In genomic region chr3:30607032-30607833, GRCh38 we compare ENCODE assay signal across 7 cellular contexts. TPM values are rescaled to one million over a fixed set of nuclear protein-coding genes. Genes with fewer than 3 reads are reported as not detected.
DNase-seq lines count a peak whose midpoint lies in the region; ATAC-seq, FAIRE-seq and TF ChIP-seq lines count a peak whose summit lies in the region.

No MANE protein-coding gene starts in this region.

- H3K9ac ChIP-seq in PC-3 (ENCODE audit: low read length), result peak overlapping the region; percentile 98

- H3K27ac ChIP-seq in PC-3 (ENCODE audit: low read length), result peak overlapping the region; percentile 88

- peak; percentile 58 for DNase-seq in PC-3
- peak; percentile 60 for DNase-seq in activated T-helper 2 cell treated with anti-CD3 and anti-CD28 coated beads, Interferon-gamma antibody, Interleukin-2, Interleukin-4, amounts not matched to agents 10 μg/mL and 5 μg/mL and 100 μg/mL, durations not matched to agents 14 hours and 24 hours and 36 hours (ENCODE audit: low spot score)
- peak; percentile 22 to 30 for DNase-seq in frontal cortex (ENCODE audit: low spot score in 2 of 2)
- DNase-seq in osteocyte (ENCODE audit: extremely low spot score, unreplicated experiment), result no peak
- peak; percentile 82 for DNase-seq in ureter (ENCODE audit: low spot score)

- H3K9me3 Mint-ChIP-seq in activated T-helper 2 cell treated with anti-CD3 and anti-CD28 coated beads, Interferon-gamma antibody, Interleukin-2, Interleukin-4, amounts not matched to agents 10 μg/mL and 5 μg/mL and 100 μg/mL, durations not matched to agents 14 hours and 24 hours and 36 hours, result no peaks in the 10 kb centered on the region
- no peaks in the 10 kb centered on the region for H3K9me3 Mint-ChIP-seq in osteocyte (ENCODE audit: unreplicated experiment)

- no peaks in the 10 kb centered on the region for H3K36me3 ChIP-seq in PC-3 (ENCODE audit: low read depth, low read length)

- peak overlapping the region; percentile 87 for H3K4me2 ChIP-seq in PC-3 (ENCODE audit: low read length)

- no TSS peak for BruUV-seq in PC-3 (replicated peaks; lab: Mats Ljungman, UMichigan)

- no peaks in the 10 kb centered on the region for H3K9me3 ChIP-seq in PC-3 (ENCODE audit: low read length)

- peaks cover 67% of the 10 kb centered on the region for H3K4me1 Mint-ChIP-seq in activated T-helper 2 cell treated with anti-CD3 and anti-CD28 coated beads, Interferon-gamma antibody, Interleukin-2, Interleukin-4, amounts not matched to agents 10 μg/mL and 5 μg/mL and 100 μg/mL, durations not matched to agents 14 hours and 24 hours and 36 hours (ENCODE audit: low read depth)
- peaks cover 50% of the 10 kb centered on the region for H3K4me1 Mint-ChIP-seq in osteocyte (ENCODE audit: unreplicated experiment)

- no peak for TF ChIP-seq CTCF in PC-3 (conservative IDR thresholded peaks at IDR 0.05; ENCODE audit: low read depth, low read length)
- no peak for TF ChIP-seq CTCF in osteocyte (IDR thresholded peaks at IDR 0.05)

- intact Hi-C loops in PC-3 (cut with micrococcal nuclease), result loop anchor here (2.0 to 5.0 kb wide), 9 partner anchors 28 to 495 kb away; no protein-coding TSS in a partner anchor
- intact Hi-C loops in activated T-helper 2 cell treated with anti-CD3 and anti-CD28 coated beads, Interferon-gamma antibody, Interleukin-2, Interleukin-4, amounts not matched to agents 10 μg/mL and 5 μg/mL and 100 μg/mL, durations not matched to agents 14 hours and 24 hours and 36 hours (cut with micrococcal nuclease), result loop anchor here (2.0 to 10.0 kb wide), 5 partner anchors 14 to 492 kb away; no protein-coding TSS in a partner anchor

- H3K4me3 ChIP-seq in PC-3 (ENCODE audit: low read length), result peak overlapping the region; percentile 94

- no peaks in the 10 kb centered on the region for H3K27me3 Mint-ChIP-seq in activated T-helper 2 cell treated with anti-CD3 and anti-CD28 coated beads, Interferon-gamma antibody, Interleukin-2, Interleukin-4, amounts not matched to agents 10 μg/mL and 5 μg/mL and 100 μg/mL, durations not matched to agents 14 hours and 24 hours and 36 hours (ENCODE audit: low read depth)
- no peaks in the 10 kb centered on the region for H3K27me3 Mint-ChIP-seq in osteocyte (ENCODE audit: unreplicated experiment)

- CTCF ChIA-PET in PC-3 (lab: Charles Lee), result interaction anchor here (1.4 kb wide), 1 partner anchor 86 kb away, joined by 7 read pairs; no protein-coding TSS in a partner anchor

- POLR2A ChIA-PET in PC-3 (lab: Charles Lee; ENCODE audit: unreplicated experiment), result interaction anchor here (0.6 to 1.9 kb wide), 5 partner anchors 26 to 291 kb away, joined by 3 to 7 read pairs (median 4); no protein-coding TSS in a partner anchor

- peak overlapping the region; percentile 94 for H3K4me3 Mint-ChIP-seq in activated T-helper 2 cell treated with anti-CD3 and anti-CD28 coated beads, Interferon-gamma antibody, Interleukin-2, Interleukin-4, amounts not matched to agents 10 μg/mL and 5 μg/mL and 100 μg/mL, durations not matched to agents 14 hours and 24 hours and 36 hours (ENCODE audit: low read depth)
- H3K4me3 Mint-ChIP-seq in osteocyte (ENCODE audit: unreplicated experiment), result peak overlapping the region; percentile 92

- H2AFZ ChIP-seq in PC-3 (ENCODE audit: low read length), result peak overlapping the region; percentile 76

- no peaks in the 10 kb centered on the region for H3F3A ChIP-seq in PC-3 (ENCODE audit: low read length, unreplicated experiment)

- no peaks in the 10 kb centered on the region for H3K27me3 ChIP-seq in PC-3 (ENCODE audit: low read length)

- no peak for FAIRE-seq in frontal cortex (lab: Jason Lieb, UNC)

- no peaks in the 10 kb centered on the region for H3K9me2 ChIP-seq in PC-3 (replicated peaks; ENCODE audit: low read length)

- H3K36me3 Mint-ChIP-seq in activated T-helper 2 cell treated with anti-CD3 and anti-CD28 coated beads, Interferon-gamma antibody, Interleukin-2, Interleukin-4, amounts not matched to agents 10 μg/mL and 5 μg/mL and 100 μg/mL, durations not matched to agents 14 hours and 24 hours and 36 hours (ENCODE audit: low read depth), result peaks cover 19% of the 10 kb centered on the region
- peaks cover 7% of the 10 kb centered on the region for H3K36me3 Mint-ChIP-seq in osteocyte (ENCODE audit: unreplicated experiment)

- peaks cover 30% of the 10 kb centered on the region for H4K20me1 ChIP-seq in PC-3 (ENCODE audit: low read length)

- peak overlapping the region; percentile 94 for H3K27ac Mint-ChIP-seq in activated T-helper 2 cell treated with anti-CD3 and anti-CD28 coated beads, Interferon-gamma antibody, Interleukin-2, Interleukin-4, amounts not matched to agents 10 μg/mL and 5 μg/mL and 100 μg/mL, durations not matched to agents 14 hours and 24 hours and 36 hours
- peak overlapping the region; percentile 86 for H3K27ac Mint-ChIP-seq in osteocyte (ENCODE audit: unreplicated experiment)

- ATAC-seq in GM18519 (IDR thresholded peaks at IDR 0.05; ENCODE audit: low FRiP score, unreplicated experiment) (peak; percentile 31), HG02885 (IDR thresholded peaks at IDR 0.05; ENCODE audit: poor library complexity, unreplicated experiment) (peak; percentile 64), PC-3 (peak; percentile 16)

- H3K79me2 ChIP-seq in PC-3 (ENCODE audit: low read length), result peaks cover 56% of the 10 kb centered on the region

- H3K4me1 ChIP-seq in PC-3 (ENCODE audit: insufficient read depth, low read length), result peaks cover 56% of the 10 kb centered on the region

RNA-seq across cellular contexts. Expression of gene TGFBR2, which starts 0.8 kb away (rescaled TPM):
- total RNA-seq in PC-3 (2014; rRNA removed) (48.2 and 55.9 TPM in 2 replicates), frontal cortex (4.5 TPM), osteocyte (71.5 and 72.1 TPM in 2 replicates), ureter (177 TPM)
- 19.5 and 19.8 TPM in 2 replicates for total RNA-seq in activated T-helper 2 cell treated with anti-CD3 and anti-CD28 coated beads, Interferon-gamma antibody, Interleukin-2, Interleukin-4, amounts not matched to agents 10 μg/mL and 5 μg/mL and 100 μg/mL, durations not matched to agents 14 hours and 24 hours and 36 hours
